ENCODE assay signal across 10 cellular contexts in the genomic region with DNA sequence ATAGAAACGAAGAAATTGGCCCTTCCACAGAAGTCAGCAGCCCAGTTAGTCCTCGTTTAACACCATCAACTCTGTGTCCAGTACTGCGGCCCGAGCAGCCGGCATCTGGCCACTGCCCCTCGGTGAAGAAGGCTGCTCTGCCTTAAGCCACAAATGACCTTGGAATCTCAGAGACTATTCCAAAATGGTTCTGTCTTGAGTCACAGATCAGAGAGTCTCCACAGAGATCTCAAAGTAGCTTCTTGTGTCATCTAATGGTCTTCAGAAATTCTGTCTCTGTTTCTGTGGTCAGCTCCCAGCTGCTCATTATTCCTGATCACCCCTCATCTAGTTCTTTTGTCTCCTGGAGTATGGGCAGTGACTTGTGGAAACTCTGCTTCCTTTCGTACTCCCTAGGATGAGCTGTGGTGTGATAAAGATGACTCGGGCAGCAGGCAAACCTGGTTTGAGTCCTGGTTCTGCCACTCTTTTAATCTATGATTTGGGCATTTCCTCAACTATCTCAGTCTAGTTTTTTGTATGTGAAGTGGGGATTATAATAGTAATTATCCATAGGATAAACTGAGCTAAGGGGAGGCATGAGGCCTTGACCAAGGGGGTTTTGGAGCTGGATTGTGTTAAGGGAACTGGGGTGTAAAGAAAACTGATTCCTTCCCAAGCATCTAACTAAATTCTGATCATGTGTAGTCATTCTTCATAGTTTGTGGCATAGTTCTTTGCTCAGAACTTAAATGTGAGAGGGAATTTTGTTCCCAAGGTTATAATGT. TPM values are rescaled to one million over a fixed set of nuclear protein-coding genes. Genes with fewer than 3 reads are reported as not detected.
DNase-seq lines count a peak whose midpoint lies in the region; ATAC-seq and TF ChIP-seq lines count a peak whose summit lies in the region.
"Had no signal": no experiment of that assay in that cellular context is flagged by ENCODE, and none has a peak within 500 bp of the region (broad histone marks: within the 10 kb centered on the region; RNA-seq: fewer than 3 reads in every experiment).

No MANE protein-coding gene starts in this region.

- peaks cover 42% of the 10 kb centered on the region for H3K4me1 ChIP-seq in lower lobe of right lung
- no peaks in the 10 kb centered on the region for H3K4me1 ChIP-seq in prostate gland (replicated peaks)

- TF ChIP-seq POLR2A in prostate gland (IDR thresholded peaks at IDR 0.05): no peak

- H3K36me3 ChIP-seq in brain microvascular endothelial cell (replicated peaks): no peaks in the 10 kb centered on the region
- peaks cover 13% of the 10 kb centered on the region for H3K36me3 ChIP-seq in lower lobe of right lung
- no peaks in the 10 kb centered on the region for H3K36me3 ChIP-seq in prostate gland

- intact Hi-C loops in lower lobe of right lung (cut with DNase I) (no loop called here), prostate gland (cut with DNase I) (no loop called here)

- DNase-seq in HFF-Myc (ENCODE audit: extremely low read depth, low read depth) (peak; percentile 42), brain microvascular endothelial cell (peak; percentile 69), lower lobe of right lung (no peak), substantia nigra (lab: John Stamatoyannopoulos, UW) (no peak), prostate gland (ENCODE audit: low spot score) (no peak), SHP77 (lab: John Stamatoyannopoulos, UW) (no peak)
- DNase-seq: Kasumi-1, PC-3 had no signal

- H3K27me3 ChIP-seq in brain microvascular endothelial cell (replicated peaks) (no peaks in the 10 kb centered on the region), lower lobe of right lung (ENCODE audit: low read depth) (no peaks in the 10 kb centered on the region), prostate gland (replicated peaks; ENCODE audit: insufficient read depth) (no peaks in the 10 kb centered on the region)

- ATAC-seq in lower lobe of right lung (peak in 1 of 2 donors; percentile 42), GM19463 (IDR thresholded peaks at IDR 0.05; ENCODE audit: unreplicated experiment) (no peak)
- ATAC-seq: PC-3 had no signal

- whole genome bisulfite sequencing in prostate gland: 85% methylated on average over 8 of the region's 8 CpGs

- peak overlapping the region; percentile 91 for H3K27ac ChIP-seq in brain microvascular endothelial cell
- peak overlapping the region; percentile 64 for H3K27ac ChIP-seq in lower lobe of right lung
- peak overlapping the region; percentile 75 for H3K27ac ChIP-seq in substantia nigra (ENCODE audit: low read depth, low read length, poor library complexity, severe bottlenecking)
- peak overlapping the region in 1 of 2 donors; percentile 14 for H3K27ac ChIP-seq in prostate gland
- H3K27ac ChIP-seq: epithelial cell of prostate had no signal

- H3K4me3 ChIP-seq in HFF-Myc (replicated peaks; ENCODE audit: low read depth, low read length) (0 out of 2 replicates have a peak overlapping the region, but pooled peaks have one; percentile 6), brain microvascular endothelial cell (ENCODE audit: low read depth, low read length) (no peak overlapping the region), lower lobe of right lung (no peak overlapping the region), prostate gland (no peak overlapping the region)

- in situ Hi-C loops in brain microvascular endothelial cell (cut with HindIII; ENCODE audit: low pct_ligation_motif_present, low sequenced_read_pairs): no loop called here

- TF ChIP-seq CTCF in HFF-Myc (IDR thresholded peaks at IDR 0.05; ENCODE audit: low read depth, low read length, missing control alignments) (no peak), brain microvascular endothelial cell (IDR thresholded peaks at IDR 0.05; ENCODE audit: low read depth, low read length, missing control alignments) (no peak), lower lobe of right lung (IDR thresholded peaks at IDR 0.05) (no peak), prostate gland (IDR thresholded peaks at IDR 0.05) (no peak)

- H3K9me3 ChIP-seq in lower lobe of right lung: no peaks in the 10 kb centered on the region
- no peaks in the 10 kb centered on the region for H3K9me3 ChIP-seq in prostate gland

RNA-seq across cellular contexts. Expression of a gene that starts 22.6 kb away (rescaled TPM):
- total RNA-seq in lower lobe of right lung (40.6 TPM), prostate gland (10 to 100 TPM; 26.6 to 87.8 TPM)

Comparison
In these comparisons a context has a peak if more than half of its experiments do, and no peak if none do; other contexts are left out.
1. DNase-seq: peak in HFF-Myc (single experiment) and brain microvascular endothelial cell (single experiment); none in lower lobe of right lung (single experiment), substantia nigra (0 of 49), prostate gland (single experiment) and SHP77 (0 of 2).